In the genomic region with DNA sequence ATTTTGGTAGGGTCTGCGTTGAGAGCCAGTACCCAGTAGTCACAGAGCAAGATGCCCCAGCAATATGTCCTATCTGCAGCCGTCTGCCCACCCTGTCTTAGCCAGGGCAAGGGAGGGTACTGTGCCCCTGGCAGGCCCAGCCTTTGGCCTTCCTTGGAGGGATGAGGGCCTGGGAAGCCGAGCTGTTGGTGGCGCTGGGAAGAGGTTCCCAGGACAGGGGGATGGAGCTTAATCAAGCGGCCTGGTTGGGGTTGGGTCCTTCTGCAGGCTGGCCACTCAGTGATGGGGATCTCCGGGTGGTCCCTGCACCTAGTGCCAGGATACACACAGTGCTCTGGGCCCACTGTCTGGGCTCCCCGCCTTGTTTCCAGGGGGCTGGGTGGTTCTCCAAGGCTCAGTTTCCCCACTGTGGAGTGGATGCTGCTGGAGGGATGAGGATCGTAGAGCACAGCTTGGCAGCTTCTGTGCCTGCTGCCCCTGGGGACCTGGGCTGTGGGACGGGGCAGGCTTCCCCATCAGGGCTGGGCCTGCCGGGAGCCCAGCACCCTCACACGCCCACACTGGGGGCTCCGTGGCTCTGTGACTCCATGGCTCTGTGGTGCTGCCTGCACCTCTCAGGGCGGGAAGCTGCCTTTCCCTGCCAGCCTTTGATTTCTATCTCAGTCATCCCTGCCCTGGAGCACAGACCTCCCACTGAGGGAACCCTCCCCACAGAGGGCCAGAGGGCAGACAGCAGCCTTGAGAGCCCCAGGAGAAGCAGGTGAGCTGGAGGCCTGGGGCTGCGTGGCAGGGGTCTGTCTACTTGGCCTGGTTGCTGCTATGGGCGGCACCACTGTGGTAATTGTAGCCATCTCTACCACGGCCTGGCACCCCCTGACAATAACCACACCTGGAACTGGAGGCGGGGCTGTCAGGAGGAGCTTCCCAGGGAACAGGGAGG, we compare ENCODE assay signal across 18 cellular contexts.
DNase-seq lines count a peak whose midpoint lies in the region; ATAC-seq and TF ChIP-seq lines count a peak whose summit lies in the region.
"Had no signal": no experiment of that assay in that cellular context is flagged by ENCODE, and none has a peak within 500 bp of the region (broad histone marks: within the 10 kb centered on the region; RNA-seq: fewer than 3 reads in every experiment).

No MANE protein-coding gene starts in this region.

- no peak for ATAC-seq in right cardiac atrium
- no peak for ATAC-seq in GM18909 (IDR thresholded peaks at IDR 0.05; ENCODE audit: poor library complexity, unreplicated experiment)
- ATAC-seq in HG03469 (IDR thresholded peaks at IDR 0.05; ENCODE audit: unreplicated experiment): no peak
- ATAC-seq: activated CD4-positive, CD25-positive, alpha-beta regulatory T cell treated with anti-CD3 and anti-CD28 coated beads, Interleukin-2, amount 50 U/mL, for 24 hours; naive thymus-derived CD8-positive, alpha-beta T cell had no signal

- TF ChIP-seq POLR2A in testis (IDR thresholded peaks at IDR 0.05): no peak

- CTCF ChIA-PET in GM10248 (lab: Yijun Ruan, JAX): interaction anchor here (1.6 kb wide), 1 partner anchor 122 kb away, joined by 3 read pairs; no protein-coding TSS in a partner anchor

- H3K27ac ChIP-seq in right cardiac atrium (ENCODE audit: low read length): no peak overlapping the region
- H3K27ac ChIP-seq in testis: no peak overlapping the region
- H3K27ac ChIP-seq: colonic mucosa, epithelial cell of prostate had no signal

- H3K4me1 ChIP-seq in right cardiac atrium (ENCODE audit: control insufficient read depth, insufficient read depth, low read length): no peaks in the 10 kb centered on the region
- H3K4me1 ChIP-seq in testis: no peaks in the 10 kb centered on the region
- H3K4me1 ChIP-seq: colonic mucosa had no signal

- intact Hi-C loops in right cardiac atrium (cut with DNase I) (no loop called here), posterior vena cava (cut with DNase I) (no loop called here), testis (cut with DNase I; ENCODE audit: low total_unique reads) (no loop called here)

- H3K36me3 ChIP-seq in testis (ENCODE audit: low read depth, missing control alignments): no peaks in the 10 kb centered on the region
- H3K36me3 ChIP-seq: colonic mucosa had no signal

- DNase-seq in GM10248 (ENCODE audit: extremely low spot score) (peak; percentile 1), NCI-H69 (lab: John Stamatoyannopoulos, UW) (peak; percentile 92), right cardiac atrium (peak in 2 of 3 donors; percentile 2 to 34), posterior vena cava (ENCODE audit: low spot score) (peak; percentile 70), kidney glomerular epithelial cell (lab: John Stamatoyannopoulos, UW) (no peak), testis (no peak)
- DNase-seq: amygdala; colonic mucosa; DMS 273 treated with DMSO at 0.1 percent for 48 hours; H7; NCI-H2029 treated with DMSO at 0.1 percent for 48 hours; NCI-H748 treated with DMSO at 0.1 percent for 48 hours; stimulated activated CD4-positive, alpha-beta T cell treated with anti-CD3 and anti-CD28 coated beads, Interleukin-4, amount 100 ng/mL, for 4 hours had no signal

- no peaks in the 10 kb centered on the region for H3K9me3 ChIP-seq in right cardiac atrium (ENCODE audit: control insufficient read depth, low read length)
- H3K9me3 ChIP-seq in testis: no peaks in the 10 kb centered on the region
- H3K9me3 ChIP-seq: colonic mucosa had no signal

- H3K27me3 ChIP-seq in right cardiac atrium (ENCODE audit: control insufficient read depth, insufficient read depth) (no peaks in the 10 kb centered on the region), testis (no peaks in the 10 kb centered on the region)
- H3K27me3 ChIP-seq: colonic mucosa had no signal

- WGBS in right cardiac atrium: 72% methylated on average over 17 of the region's 17 CpGs
- 83 to 90% methylated on average over 4 to 17 of the region's 17 CpGs for whole genome bisulfite sequencing in testis, 2 donors

- POLR2A ChIA-PET in GM10248 (lab: Yijun Ruan, JAX): interaction anchor here (1.2 kb wide), 1 partner anchor 21 kb away, joined by 3 read pairs; no protein-coding TSS in a partner anchor

- TF ChIP-seq CTCF in GM10248 (IDR thresholded peaks at IDR 0.05; ENCODE audit: control extremely low read depth, extremely low read depth, low read depth, missing control alignments) (no peak), testis (IDR thresholded peaks at IDR 0.05) (no peak)

- no peak overlapping the region for H3K4me3 ChIP-seq in right cardiac atrium (ENCODE audit: low read length)
- no peak overlapping the region for H3K4me3 ChIP-seq in testis
- H3K4me3 ChIP-seq: colonic mucosa had no signal

Comparison
In these comparisons a context has a peak if more than half of its experiments do, and no peak if none do; other contexts are left out.
1. DNase-seq: peak in GM10248 (single experiment), NCI-H69 (single experiment), right cardiac atrium (2 of 3) and posterior vena cava (single experiment); none in kidney glomerular epithelial cell (single experiment) and testis (single experiment).